In the genomic region with DNA sequence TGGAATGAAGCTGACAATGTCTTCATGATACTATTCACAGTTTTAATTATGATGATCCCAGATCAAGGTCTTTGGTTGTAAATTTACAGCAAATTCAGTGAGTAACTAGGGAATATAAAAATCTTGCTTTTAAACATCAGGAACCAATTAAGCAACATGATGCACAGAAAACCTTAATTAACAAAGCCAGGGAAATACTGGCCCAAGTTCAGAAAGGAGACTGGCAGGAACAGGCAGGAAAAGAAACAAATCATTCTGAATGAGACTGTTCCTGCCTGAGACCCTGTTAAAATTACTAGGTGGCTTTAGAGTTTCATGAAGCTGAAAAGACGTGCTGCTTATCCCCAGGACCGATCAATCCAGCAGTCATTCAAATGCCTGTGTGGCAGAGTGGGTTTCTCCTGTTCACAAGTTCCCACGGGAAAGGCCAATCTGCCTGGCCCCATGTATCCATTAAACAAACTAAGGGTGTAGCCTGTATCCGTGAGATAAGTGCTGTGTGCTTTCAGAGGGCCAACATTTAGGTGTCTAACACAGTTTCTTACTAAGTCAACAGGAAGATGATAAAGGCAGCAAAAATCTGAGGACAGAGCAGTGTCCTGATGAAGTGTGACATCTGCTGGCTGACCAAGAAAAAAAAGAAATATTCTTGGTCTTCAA, we compare ENCODE assay signal across 8 cellular contexts. TPM values are rescaled to one million over a fixed set of nuclear protein-coding genes. Genes with fewer than 3 reads are reported as not detected.
A peak's percentile ranks its signal among the peaks of the same experiment; 100 is the strongest.
DNase-seq lines count a peak whose midpoint lies in the region; TF ChIP-seq lines count a peak whose summit lies in the region.

No MANE protein-coding gene starts in this region.

- H3K27ac ChIP-seq in C4-2B (no peak overlapping the region), left ventricle myocardium inferior (replicated peaks) (peak overlapping the region; percentile 45), spleen (peak overlapping the region; percentile 20 to 74 (median 51))

- H3K4me1 ChIP-seq in adipocyte (ENCODE audit: control insufficient read depth, insufficient read depth, low read length): peaks cover 9% of the 10 kb centered on the region
- peaks cover 12% of the 10 kb centered on the region for H3K4me1 ChIP-seq in left ventricle myocardium inferior
- peaks cover 4 to 17% (median 11%) of the 10 kb centered on the region in 6 donors for H3K4me1 ChIP-seq in spleen

- intact Hi-C loops in left ventricle myocardium inferior (cut with micrococcal nuclease): no loop called here
- intact Hi-C loops in spleen (cut with DNase I; ENCODE audit: low total_unique reads): no loop called here

- H3K9me3 ChIP-seq in adipocyte (ENCODE audit: control insufficient read depth, low read length) (no peaks in the 10 kb centered on the region), left ventricle myocardium inferior (replicated peaks) (no peaks in the 10 kb centered on the region), spleen (no peaks in the 10 kb centered on the region)

- no peak for TF ChIP-seq POLR2A in spleen (IDR thresholded peaks at IDR 0.05)

- 65 to 81% (median 75%) methylated on average over 4 of the region's 4 CpGs for WGBS in spleen, 5 donors

- H3K36me3 ChIP-seq in adipocyte (ENCODE audit: control insufficient read depth, insufficient read depth, low read length, severe bottlenecking) (peaks cover 13% of the 10 kb centered on the region), left ventricle myocardium inferior (peaks cover 12% of the 10 kb centered on the region), spleen (peaks cover 0 to 12% (median 1%) of the 10 kb centered on the region in 6 donors)

- DNase-seq in HK-2 (ENCODE audit: unreplicated experiment): peak; percentile 26
- peak; percentile 82 for DNase-seq in adipocyte (ENCODE audit: low read depth)
- DNase-seq in left ventricle myocardium inferior: no peak
- no peak for DNase-seq in spleen
- DNase-seq in stimulated activated CD4-positive, alpha-beta T cell treated with anti-CD3 and anti-CD28 coated beads, Interleukin-1b, Interleukin-23, amount 100 ng/mL, for 48 hours: no peak
- no peak for DNase-seq in mesenteric fat pad (ENCODE audit: low spot score)
- DNase-seq in activated CD4-positive, alpha-beta T cell treated with anti-CD3 and anti-CD28 coated beads, Interleukin-2, amount 50 U/mL, for 48 hours: no peak

- H3K4me3 ChIP-seq in adipocyte (ENCODE audit: low read length) (no peak overlapping the region), left ventricle myocardium inferior (no peak overlapping the region), spleen (no peak overlapping the region)

- peak overlapping the region; percentile 10 for H3K9ac ChIP-seq in adipocyte (ENCODE audit: low read length)

- H3K27me3 ChIP-seq in adipocyte (replicated peaks; ENCODE audit: control insufficient read depth, insufficient read depth, low read length): no peaks in the 10 kb centered on the region
- H3K27me3 ChIP-seq in left ventricle myocardium inferior (ENCODE audit: low read depth): no peaks in the 10 kb centered on the region
- no peaks in the 10 kb centered on the region for H3K27me3 ChIP-seq in spleen (replicated peaks in 1 of 7)

- TF ChIP-seq CTCF in C4-2B (conservative IDR thresholded peaks at IDR 0.05) (peak; percentile 58), left ventricle myocardium inferior (IDR thresholded peaks at IDR 0.05; ENCODE audit: borderline replicate concordance) (peak; percentile 57), spleen (IDR thresholded peaks at IDR 0.05 in 8 of 11, conservative IDR thresholded peaks at IDR 0.05 in 3 of 11) (peak in 7 of 11 experiments; percentile 23 to 58 (median 39))

RNA-seq across cellular contexts. Expression of a gene that starts 34.4 kb away (rescaled TPM):
- 4.9 TPM for total RNA-seq in left ventricle myocardium inferior
- total RNA-seq in spleen: 10 to 100 TPM in 1 of 7 donors, 1 to 10 TPM in 6; 3.3 to 10.1 (median 7.3) TPM
- 1 to 10 TPM; 1.5 to 8.1 (median 3.9) TPM for polyA plus RNA-seq in spleen
- 16.9 TPM for total RNA-seq in mesenteric fat pad

RNA-seq across cellular contexts. Expression of a gene that starts 44.3 kb away (rescaled TPM):
- total RNA-seq in left ventricle myocardium inferior (12.9 TPM), spleen (10 to 100 TPM; 18.3 to 27.1 (median 22.7) TPM), mesenteric fat pad (17.7 TPM)
- polyA plus RNA-seq in spleen: 10 to 100 TPM; 12.8 to 22.4 (median 16.0) TPM

Comparison
In these comparisons a context has a peak if more than half of its experiments do, and no peak if none do; other contexts are left out.
1. DNase-seq: peak in HK-2 (single experiment) and adipocyte (single experiment); none in left ventricle myocardium inferior (single experiment), spleen (single experiment), stimulated activated CD4-positive, alpha-beta T cell treated with anti-CD3 and anti-CD28 coated beads, Interleukin-1b, Interleukin-23, amount 100 ng/mL, for 48 hours (single experiment), mesenteric fat pad (single experiment) and activated CD4-positive, alpha-beta T cell treated with anti-CD3 and anti-CD28 coated beads, Interleukin-2, amount 50 U/mL, for 48 hours (0 of 2).
2. Peak in every context shown above with its lines, with median percentiles within 50 percentile points of each other: CTCF ChIP-seq.